In genomic region chr11:114251797-114252327, GRCh38 we compare ENCODE assay signal across 21 cellular contexts. TPM values are rescaled to one million over a fixed set of nuclear protein-coding genes. Genes with fewer than 3 reads are reported as not detected.
DNase-seq lines count a peak whose midpoint lies in the region; TF ChIP-seq lines count a peak whose summit lies in the region.
"Had no signal": no experiment of that assay in that cellular context is flagged by ENCODE, and none has a peak within 500 bp of the region (broad histone marks: within the 10 kb centered on the region; RNA-seq: fewer than 3 reads in every experiment).

No MANE protein-coding gene starts in this region.

- no peak overlapping the region for H3K4me3 Mint-ChIP-seq in CD14-positive monocyte
- H3K4me3 Mint-ChIP-seq: activated CD4-positive, alpha-beta memory T cell treated with anti-CD3 and anti-CD28 coated beads, Interleukin-2, amount 10 ng/mL, durations not matched to agents 7 days and 5 days; CD8-positive, alpha-beta memory T cell had no signal

- H3K27ac ChIP-seq in VCaP (peak overlapping the region; percentile 29; the same call in 1 of the 2 replicates), subcutaneous abdominal adipose tissue (ENCODE audit: low read depth, low read length) (peak overlapping the region; percentile 59)
- H3K27ac ChIP-seq: HL-60 had no signal

- H3K9ac ChIP-seq in subcutaneous abdominal adipose tissue (ENCODE audit: low read length in 5 of 5): peak overlapping the region in 1 of 5 donors; percentile 48

- peak; percentile 5 for TF ChIP-seq CTCF in GM12873 (IDR thresholded peaks at IDR 0.05; ENCODE audit: insufficient read depth, low read depth, low read length, missing control alignments)
- 0 out of 2 replicates have a peak, but pooled peaks have one; percentile 5 for TF ChIP-seq CTCF in VCaP (conservative IDR thresholded peaks at IDR 0.05)
- no peak for TF ChIP-seq CTCF in CD14-positive monocyte (IDR thresholded peaks at IDR 0.05)

- H3K9me3 ChIP-seq in subcutaneous abdominal adipose tissue (ENCODE audit: control insufficient read depth in 5 of 5, low read length in 5 of 5): no peaks in the 10 kb centered on the region

- peaks cover 0 to 2% (median 0%) of the 10 kb centered on the region in 3 donors for H3K27me3 Mint-ChIP-seq in CD14-positive monocyte (ENCODE audit: low read depth in 3 of 3)
- H3K27me3 Mint-ChIP-seq: activated CD4-positive, alpha-beta memory T cell treated with anti-CD3 and anti-CD28 coated beads, Interleukin-2, amount 10 ng/mL, durations not matched to agents 7 days and 5 days had no signal

- H3K27ac Mint-ChIP-seq in CD14-positive monocyte: no peak overlapping the region
- H3K27ac Mint-ChIP-seq: activated CD4-positive, alpha-beta memory T cell treated with anti-CD3 and anti-CD28 coated beads, Interleukin-2, amount 10 ng/mL, durations not matched to agents 7 days and 5 days had no signal

- H3K4me1 Mint-ChIP-seq in CD14-positive monocyte: no peaks in the 10 kb centered on the region
- H3K4me1 Mint-ChIP-seq: activated CD4-positive, alpha-beta memory T cell treated with anti-CD3 and anti-CD28 coated beads, Interleukin-2, amount 10 ng/mL, durations not matched to agents 7 days and 5 days had no signal

- peaks cover 0 to 41% (median 30%) of the 10 kb centered on the region in 5 donors for H3K4me1 ChIP-seq in subcutaneous abdominal adipose tissue (ENCODE audit: control insufficient read depth in 5 of 5, insufficient read depth in 5 of 5, low read length in 5 of 5)

- H3K9me3 Mint-ChIP-seq in CD14-positive monocyte: peaks cover 0 to 1% (median 0%) of the 10 kb centered on the region in 7 donors
- H3K9me3 Mint-ChIP-seq: activated CD4-positive, alpha-beta memory T cell treated with anti-CD3 and anti-CD28 coated beads, Interleukin-2, amount 10 ng/mL, durations not matched to agents 7 days and 5 days had no signal

- no peaks in the 10 kb centered on the region for H3K27me3 ChIP-seq in subcutaneous abdominal adipose tissue (ENCODE audit: control insufficient read depth in 5 of 5, insufficient read depth in 4 of 5, low read length in 5 of 5)

- H3K36me3 Mint-ChIP-seq in CD14-positive monocyte: peaks cover 17 to 22% of the 10 kb centered on the region in 2 donors

- DNase-seq in iPS DF 19.7 (ENCODE audit: low read depth, low spot score): peak; percentile 17
- no peak for DNase-seq in CD14-positive monocyte (ENCODE audit: low spot score)
- no peak for DNase-seq in NCI-H748 (lab: John Stamatoyannopoulos, UW; ENCODE audit: unreplicated experiment)
- no peak for DNase-seq in T-helper 9 cell
- DNase-seq: activated CD4-positive, alpha-beta memory T cell treated with anti-CD3 and anti-CD28 coated beads, Interleukin-2, amount 10 ng/mL, durations not matched to agents 7 days and 5 days; activated effector memory CD4-positive, alpha-beta T cell treated with anti-CD3 and anti-CD28 coated beads, Interleukin-2, amount 50 U/mL, for 16 hours; CD8-positive, alpha-beta memory T cell; effector memory CD4-positive, alpha-beta T cell; foreskin fibroblast; HCEC 1CT; islet precursor cell; Karpas-422; NCI-H1694 treated with DMSO at 0.1 percent for 48 hours; NCI-H69; SHP77; stimulated activated CD4-positive, alpha-beta T cell treated with anti-CD3 and anti-CD28 coated beads, Interleukin-2, amount 100 ng/mL, for 48 hours; T1000 had no signal

- peak overlapping the region in 1 of 5 donors; percentile 20 for H3K4me3 ChIP-seq in subcutaneous abdominal adipose tissue (ENCODE audit: low read depth in 1 of 5, low read length in 5 of 5)

- peaks cover 0 to 66% (median 49%) of the 10 kb centered on the region in 5 donors for H3K36me3 ChIP-seq in subcutaneous abdominal adipose tissue (ENCODE audit: control insufficient read depth in 5 of 5, insufficient read depth in 5 of 5, low read length in 5 of 5)

- intact Hi-C loops in CD14-positive monocyte (cut with micrococcal nuclease): no loop called here

RNA-seq across cellular contexts. Expression of gene NNMT, which starts 44.3 kb away (rescaled TPM):
- polyA plus RNA-seq in CD14-positive monocyte: not detected
- polyA plus RNA-seq: CD8-positive, alpha-beta memory T cell had no signal
